ENCODE assay signal across 9 cellular contexts in genomic region chr6:108134213-108134973, GRCh38. TPM values are rescaled to one million over a fixed set of nuclear protein-coding genes. Genes with fewer than 3 reads are reported as not detected.
DNase-seq lines count a peak whose midpoint lies in the region; ATAC-seq, FAIRE-seq and TF ChIP-seq lines count a peak whose summit lies in the region.
"Had no signal": no experiment of that assay in that cellular context is flagged by ENCODE, and none has a peak within 500 bp of the region (broad histone marks: within the 10 kb centered on the region; RNA-seq: fewer than 3 reads in every experiment).

No MANE protein-coding gene starts in this region.

- H3K27me3 ChIP-seq in cardiac muscle cell = peaks cover 99% of the 10 kb centered on the region
- H3K27me3 ChIP-seq in K562 (ENCODE audit: control insufficient read depth in 2 of 2, insufficient read depth in 2 of 2, low read length in 2 of 2) = peaks cover 26 to 38% of the 10 kb centered on the region in 2 experiments
- H3K27me3 ChIP-seq in muscle layer of duodenum (ENCODE audit: low read depth, low read length) = peaks cover 31% of the 10 kb centered on the region
- H3K27me3 ChIP-seq in upper lobe of right lung = peaks cover 30% of the 10 kb centered on the region

- no peak overlapping the region for H2AFZ ChIP-seq in K562 (ENCODE audit: low read depth, low read length)

- TF ChIP-seq POLR2A in K562 (conservative IDR thresholded peaks at IDR 0.05) = no peak

- H3K36me3 ChIP-seq in cardiac muscle cell = no peaks in the 10 kb centered on the region
- no peaks in the 10 kb centered on the region for H3K36me3 ChIP-seq in K562 (ENCODE audit: control insufficient read depth, insufficient read depth, low read length)
- no peaks in the 10 kb centered on the region for H3K36me3 ChIP-seq in muscle layer of duodenum (ENCODE audit: control insufficient read depth in 1 of 2, insufficient read depth in 2 of 2, low read length in 2 of 2)
- no peaks in the 10 kb centered on the region for H3K36me3 ChIP-seq in upper lobe of right lung

- POLR2A ChIA-PET in K562 (lab: Yijun Ruan, JAX) = interaction anchor here (0.7 to 0.9 kb wide), 2 partner anchors 13 to 145 kb away, joined by 3 to 4 read pairs; no protein-coding TSS in a partner anchor

- WGBS in K562 (ENCODE audit: insufficient coverage, low coverage, missing lambda C conversion rate) = 22% methylated on average over 16 of the region's 18 CpGs

- CTCF ChIA-PET in K562 (lab: Yijun Ruan, JAX; ENCODE audit: low intra/inter-chr PET ratio) = no interaction called here

- BruUV-seq in K562 (replicated peaks; lab: Mats Ljungman, UMichigan) = no TSS peak

- H3K4me2 ChIP-seq in K562 (ENCODE audit: insufficient read depth, low read length) = no peak overlapping the region

- no peaks in the 10 kb centered on the region for H3K79me2 ChIP-seq in K562 (ENCODE audit: control insufficient read depth, insufficient read depth, low read length)

- H3K4me3 ChIP-seq in cardiac muscle cell (peak overlapping the region; percentile 21), K562 (no peak overlapping the region), muscle layer of duodenum (ENCODE audit: low read depth in 1 of 2, low read length in 2 of 2) (peak overlapping the region; percentile 42 to 51), upper lobe of right lung (peak overlapping the region; percentile 39)

- H3K9ac ChIP-seq in K562 (ENCODE audit: insufficient read depth in 1 of 2, low read depth in 2 of 2, low read length in 2 of 2) = no peak overlapping the region

- H3K36me3 Mint-ChIP-seq in stimulated activated memory B cell treated with anti-CD40 and anti-IgM and Interleukin-4, amounts not matched to agents 10 μg/mL and 1 μg/mL and 100 μg/mL, for 72 hours = no peaks in the 10 kb centered on the region
- H3K36me3 Mint-ChIP-seq: IgD-negative memory B cell had no signal

- H3K4me1 Mint-ChIP-seq in stimulated activated memory B cell treated with anti-CD40 and anti-IgM and Interleukin-4, amounts not matched to agents 10 μg/mL and 1 μg/mL and 100 μg/mL, for 72 hours = peaks cover 11% of the 10 kb centered on the region

- H3K9me1 ChIP-seq in K562 (ENCODE audit: control insufficient read depth, insufficient read depth, low read length) = no peaks in the 10 kb centered on the region

- TF ChIP-seq CTCF in cardiac muscle cell (IDR thresholded peaks at IDR 0.05; ENCODE audit: low read depth, low read length) (no peak), K562 (IDR thresholded peaks at IDR 0.05 in 2 of 3, conservative IDR thresholded peaks at IDR 0.05 in 1 of 3; ENCODE audit: insufficient read depth in 2 of 3, low read depth in 1 of 3, low read length in 3 of 3) (no peak), upper lobe of right lung (IDR thresholded peaks at IDR 0.05) (no peak)

- intact Hi-C loops in Right ventricle myocardium superior (cut with DNase I) (no loop called here), K562 (cut with micrococcal nuclease) (no loop called here), upper lobe of right lung (cut with DNase I) (no loop called here)

- no peaks in the 10 kb centered on the region for H3K9me3 Mint-ChIP-seq in stimulated activated memory B cell treated with anti-CD40 and anti-IgM and Interleukin-4, amounts not matched to agents 10 μg/mL and 1 μg/mL and 100 μg/mL, for 72 hours
- H3K9me3 Mint-ChIP-seq: IgD-negative memory B cell had no signal

- ATAC-seq in Right ventricle myocardium superior (ENCODE audit: poor library complexity) (no peak), K562 (no peak), upper lobe of right lung (no peak), HG02571 (IDR thresholded peaks at IDR 0.05; ENCODE audit: unreplicated experiment) (no peak)
- no peak for ATAC-seq in stimulated activated memory B cell treated with anti-CD40 and anti-IgM and Interleukin-4, amounts not matched to agents 10 μg/mL and 1 μg/mL and 100 μg/mL, for 72 hours

- no peak for FAIRE-seq in K562 (lab: Jason Lieb, UNC)

- H3K9me3 ChIP-seq in cardiac muscle cell (ENCODE audit: low read depth) (no peaks in the 10 kb centered on the region), K562 (replicated peaks; ENCODE audit: control insufficient read depth, insufficient read depth, low read depth, low read length) (no peaks in the 10 kb centered on the region), muscle layer of duodenum (ENCODE audit: control insufficient read depth in 1 of 2, low read length in 2 of 2) (no peaks in the 10 kb centered on the region), upper lobe of right lung (no peaks in the 10 kb centered on the region)

- peaks cover 8% of the 10 kb centered on the region for H3K4me1 ChIP-seq in cardiac muscle cell (ENCODE audit: low read depth)
- H3K4me1 ChIP-seq in K562 (replicated peaks in 1 of 2; ENCODE audit: control insufficient read depth in 2 of 2, insufficient read depth in 2 of 2, low read length in 2 of 2) = peaks cover 0 to 6% of the 10 kb centered on the region in 2 experiments; a peak in 2 of 5 replicates
- H3K4me1 ChIP-seq in muscle layer of duodenum (ENCODE audit: control insufficient read depth in 1 of 2, insufficient read depth in 2 of 2, low read length in 2 of 2) = peaks cover 3 to 9% of the 10 kb centered on the region in 2 donors
- peaks cover 9% of the 10 kb centered on the region for H3K4me1 ChIP-seq in upper lobe of right lung

- no peaks in the 10 kb centered on the region for H4K20me1 ChIP-seq in K562 (replicated peaks; ENCODE audit: control insufficient read depth, insufficient read depth, low read length)

- TF ChIP-seq EP300 in K562 (IDR thresholded peaks at IDR 0.05; ENCODE audit: low read length) = no peak

- H3K27ac Mint-ChIP-seq in stimulated activated memory B cell treated with anti-CD40 and anti-IgM and Interleukin-4, amounts not matched to agents 10 μg/mL and 1 μg/mL and 100 μg/mL, for 72 hours = no peak overlapping the region
- H3K27ac Mint-ChIP-seq: IgD-negative memory B cell had no signal

- in situ Hi-C loops in K562 (cut with MboI) = no loop called here

- DNase-seq in cardiac muscle cell (ENCODE audit: low read depth in 1 of 2, low spot score in 1 of 2) (no peak), Right ventricle myocardium superior (no peak), K562 (ENCODE audit: extremely low read depth in 1 of 4, low spot score in 3 of 4) (no peak), upper lobe of right lung (no peak), NAMALWA (ENCODE audit: low spot score) (no peak)

- H3K27me3 Mint-ChIP-seq in stimulated activated memory B cell treated with anti-CD40 and anti-IgM and Interleukin-4, amounts not matched to agents 10 μg/mL and 1 μg/mL and 100 μg/mL, for 72 hours = peaks cover 71% of the 10 kb centered on the region

- no peak overlapping the region for H3K4me3 Mint-ChIP-seq in stimulated activated memory B cell treated with anti-CD40 and anti-IgM and Interleukin-4, amounts not matched to agents 10 μg/mL and 1 μg/mL and 100 μg/mL, for 72 hours

- no peak for TF ChIP-seq RAD21 in K562 (CRISPR knock-in tag; conservative IDR thresholded peaks at IDR 0.05 in 1 of 2, IDR thresholded peaks at IDR 0.05 in 1 of 2)

- H3K27ac ChIP-seq in cardiac muscle cell = no peak overlapping the region
- H3K27ac ChIP-seq in K562 (ENCODE audit: extremely low read depth, low read depth, low read length) = no peak overlapping the region
- no peak overlapping the region for H3K27ac ChIP-seq in muscle layer of duodenum (ENCODE audit: low read length)
- no peak overlapping the region for H3K27ac ChIP-seq in upper lobe of right lung

RNA-seq across cellular contexts. Expression of gene NR2E1, which starts 31.4 kb away (rescaled TPM):
- total RNA-seq in cardiac muscle cell = not detected in 2 replicates
- polyA plus RNA-seq in cardiac muscle cell = not detected in 2 replicates
- not detected for total RNA-seq in Right ventricle myocardium superior
- total RNA-seq in K562 (2011; cell fraction: chromatin; rRNA removed; ENCODE audit: low replicate concordance) = not detected in 2 replicates
- not detected in 2 replicates for total RNA-seq in K562 (2011; cell fraction: nucleolus; rRNA removed)
- not detected in 2 replicates for total RNA-seq in K562 (2011; cell fraction: nucleoplasm; rRNA removed)
- total RNA-seq in K562 (2014; rRNA removed) = not detected in 2 replicates
- not detected in 2 replicates for total RNA-seq in K562 (2014; rRNA removed; fragmentation: Illumina TruSeq; extraction: Trizol)
- not detected in 2 replicates for total RNA-seq in K562 (2015; rRNA removed; fragmentation: Illumina TruSeq; extraction: Trizol)
- not detected in 2 replicates for total RNA-seq in K562 (2021)
- polyA plus RNA-seq in K562 (2011; rRNA removed) = not detected in 2 replicates
- polyA plus RNA-seq in K562 (2011; cell fraction: cytosol; rRNA removed) = not detected in 2 replicates
- polyA plus RNA-seq in K562 (2011; cell fraction: nucleus; rRNA removed) = not detected in 2 replicates
- not detected in 2 replicates for polyA plus RNA-seq in K562 (2012)
- not detected in 2 replicates for polyA plus RNA-seq in K562 (2014; fragmentation: Illumina TruSeq; extraction: Trizol)
- not detected for polyA plus RNA-seq in K562 (2014; fragmentation: Nextera tagmentation; extraction: Ambion mirVana)
- not detected in 2 replicates for polyA plus RNA-seq in K562 (2014; rRNA removed)
- not detected in 2 replicates for polyA minus RNA-seq in K562 (2011; rRNA and poly(A)+ RNA removed)
- polyA minus RNA-seq in K562 (2011; cell fraction: cytosol; rRNA and poly(A)+ RNA removed) = not detected in 2 replicates
- polyA minus RNA-seq in K562 (2011; cell fraction: nucleus; rRNA and poly(A)+ RNA removed) = not detected in 2 replicates
- not detected for total RNA-seq in upper lobe of right lung
- polyA plus RNA-seq: IgD-negative memory B cell had no signal

RNA-seq across cellular contexts. Expression of gene OSTM1, which starts 59.9 kb away (rescaled TPM):
- total RNA-seq in cardiac muscle cell = 42.8 and 61.7 TPM in 2 replicates
- 14.8 and 18.1 TPM in 2 replicates for polyA plus RNA-seq in cardiac muscle cell
- total RNA-seq in Right ventricle myocardium superior = 35.4 TPM
- total RNA-seq in K562 (2011; cell fraction: chromatin; rRNA removed; ENCODE audit: low replicate concordance) = 6.2 and 19.2 TPM in 2 replicates
- 7.7 and 8.6 TPM in 2 replicates for total RNA-seq in K562 (2011; cell fraction: nucleolus; rRNA removed)
- 11.4 and 19.8 TPM in 2 replicates for total RNA-seq in K562 (2011; cell fraction: nucleoplasm; rRNA removed)
- total RNA-seq in K562 (2014; rRNA removed) = 16.3 and 26.2 TPM in 2 replicates
- total RNA-seq in K562 (2014; rRNA removed; fragmentation: Illumina TruSeq; extraction: Trizol) = 20.2 and 24.9 TPM in 2 replicates
- 18.3 and 19.8 TPM in 2 replicates for total RNA-seq in K562 (2015; rRNA removed; fragmentation: Illumina TruSeq; extraction: Trizol)
- total RNA-seq in K562 (2021) = 26.6 and 29.5 TPM in 2 replicates
- 21.9 and 27.6 TPM in 2 replicates for polyA plus RNA-seq in K562 (2011; rRNA removed)
- polyA plus RNA-seq in K562 (2011; cell fraction: cytosol; rRNA removed) = 4.4 and 20.5 TPM in 2 replicates
- polyA plus RNA-seq in K562 (2011; cell fraction: nucleus; rRNA removed) = 10.1 and 13.0 TPM in 2 replicates
- 15.8 and 42.2 TPM in 2 replicates for polyA plus RNA-seq in K562 (2012)
- polyA plus RNA-seq in K562 (2014; fragmentation: Illumina TruSeq; extraction: Trizol) = 9.9 and 10.1 TPM in 2 replicates
- polyA plus RNA-seq in K562 (2014; fragmentation: Nextera tagmentation; extraction: Ambion mirVana) = 1 to 10 TPM; 5.6 to 7.6 TPM
- polyA plus RNA-seq in K562 (2014; rRNA removed) = 7.2 and 9.3 TPM in 2 replicates
- 22.5 and 24.7 TPM in 2 replicates for polyA minus RNA-seq in K562 (2011; rRNA and poly(A)+ RNA removed)
- 10.1 and 16.5 TPM in 2 replicates for polyA minus RNA-seq in K562 (2011; cell fraction: cytosol; rRNA and poly(A)+ RNA removed)
- polyA minus RNA-seq in K562 (2011; cell fraction: nucleus; rRNA and poly(A)+ RNA removed) = 8.5 and 10.9 TPM in 2 replicates
- total RNA-seq in upper lobe of right lung = 59.3 TPM
